21 cellular contexts compared by ENCODE assay signal in the genomic region with DNA sequence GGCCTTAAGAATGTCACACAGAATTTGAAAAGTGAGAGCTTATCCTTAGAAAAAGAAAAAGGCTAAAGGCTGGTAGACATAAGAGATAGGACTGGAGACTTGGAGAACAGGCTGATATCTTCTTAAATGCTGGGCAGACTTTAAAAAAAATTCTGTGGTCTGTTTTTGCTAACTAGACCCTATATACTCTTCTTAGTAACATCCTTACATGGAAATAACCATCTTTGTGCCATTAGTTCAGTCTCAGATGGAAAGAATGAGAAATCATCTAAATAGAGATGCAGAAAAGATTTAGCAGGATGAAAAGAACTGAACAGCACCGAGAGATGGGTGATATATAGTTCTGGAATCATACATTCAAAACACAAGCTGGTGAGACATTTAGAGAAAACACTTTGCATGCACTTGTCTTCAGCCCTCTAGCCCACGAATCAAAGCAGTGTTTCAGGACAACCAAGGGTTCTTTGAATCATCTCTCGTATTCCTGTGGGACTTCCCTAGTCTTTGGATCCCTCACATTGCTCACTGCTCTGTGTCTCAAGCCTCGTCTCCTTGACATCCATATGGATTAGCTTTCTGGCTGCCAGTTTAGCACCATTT.
DNase-seq lines count a peak whose midpoint lies in the region; ATAC-seq, FAIRE-seq and TF ChIP-seq lines count a peak whose summit lies in the region.
"Had no signal": no experiment of that assay in that cellular context is flagged by ENCODE, and none has a peak within 500 bp of the region (broad histone marks: within the 10 kb centered on the region; RNA-seq: fewer than 3 reads in every experiment).

No MANE protein-coding gene starts in this region.

- TF ChIP-seq RAD21 in A549 (conservative IDR thresholded peaks at IDR 0.05 in 1 of 2, IDR thresholded peaks at IDR 0.05 in 1 of 2): no peak

- H3K4me3 ChIP-seq in A549: no peak overlapping the region
- H3K4me3 ChIP-seq: BLaER1 had no signal

- POLR2A ChIA-PET in activated CD8-positive, alpha-beta T cell treated with anti-CD3 and anti-CD28 coated beads for 36 hours (lab: Charles Lee): interaction anchor here (0.6 to 0.8 kb wide), 3 partner anchors 12 to 162 kb away, joined by 3 read pairs; no protein-coding TSS in a partner anchor
- POLR2A ChIA-PET in activated CD8-positive, alpha-beta T cell treated with anti-CD3 and anti-CD28 coated beads, Interleukin-2, amount 10 ng/mL, durations not matched to agents 7 days and 5 days (lab: Charles Lee): no interaction called here
- POLR2A ChIA-PET in A549 (lab: Yijun Ruan, JAX): no interaction called here
- POLR2A ChIA-PET in activated CD4-positive, alpha-beta memory T cell treated with anti-CD3 and anti-CD28 coated beads for 36 hours (lab: Charles Lee): interaction anchor here (1.1 to 1.3 kb wide), 2 partner anchors 15 to 19 kb away, joined by 3 to 5 read pairs; no protein-coding TSS in a partner anchor

- H3K4me2 ChIP-seq in A549: no peak overlapping the region
- H3K4me2 ChIP-seq: BLaER1, KMS-11 had no signal

- peaks cover 60% of the 10 kb centered on the region for H3K4me1 Mint-ChIP-seq in activated CD8-positive, alpha-beta T cell treated with anti-CD3 and anti-CD28 coated beads for 36 hours (ENCODE audit: low read depth)
- peaks cover 4% of the 10 kb centered on the region for H3K4me1 Mint-ChIP-seq in activated CD8-positive, alpha-beta T cell treated with anti-CD3 and anti-CD28 coated beads, Interleukin-2, amount 10 ng/mL, durations not matched to agents 7 days and 5 days (ENCODE audit: low read depth)
- H3K4me1 Mint-ChIP-seq in activated CD4-positive, alpha-beta memory T cell treated with anti-CD3 and anti-CD28 coated beads for 36 hours (ENCODE audit: low read depth): peaks cover 52% of the 10 kb centered on the region
- H3K4me1 Mint-ChIP-seq in activated naive CD8-positive, alpha-beta T cell treated with anti-CD3 and anti-CD28 coated beads for 36 hours: peaks cover 39% of the 10 kb centered on the region

- no peak for TF ChIP-seq POLR2A in A549 (IDR thresholded peaks at IDR 0.05; ENCODE audit: low read length)

- peak overlapping the region; percentile 96 for H3K27ac Mint-ChIP-seq in activated CD8-positive, alpha-beta T cell treated with anti-CD3 and anti-CD28 coated beads for 36 hours
- no peak overlapping the region for H3K27ac Mint-ChIP-seq in activated CD8-positive, alpha-beta T cell treated with anti-CD3 and anti-CD28 coated beads, Interleukin-2, amount 10 ng/mL, durations not matched to agents 7 days and 5 days
- peak overlapping the region; percentile 95 for H3K27ac Mint-ChIP-seq in activated CD4-positive, alpha-beta memory T cell treated with anti-CD3 and anti-CD28 coated beads for 36 hours
- peak overlapping the region; percentile 95 for H3K27ac Mint-ChIP-seq in activated naive CD8-positive, alpha-beta T cell treated with anti-CD3 and anti-CD28 coated beads for 36 hours
- H3K27ac Mint-ChIP-seq: HFFc6 had no signal

- H3K4me1 ChIP-seq in A549: no peaks in the 10 kb centered on the region
- H3K4me1 ChIP-seq: BLaER1 had no signal

- H3K4me3 Mint-ChIP-seq in activated CD8-positive, alpha-beta T cell treated with anti-CD3 and anti-CD28 coated beads for 36 hours: peak overlapping the region; percentile 5
- H3K4me3 Mint-ChIP-seq in activated CD8-positive, alpha-beta T cell treated with anti-CD3 and anti-CD28 coated beads, Interleukin-2, amount 10 ng/mL, durations not matched to agents 7 days and 5 days: no peak overlapping the region
- H3K4me3 Mint-ChIP-seq in activated CD4-positive, alpha-beta memory T cell treated with anti-CD3 and anti-CD28 coated beads for 36 hours: peak overlapping the region; percentile 41
- H3K4me3 Mint-ChIP-seq in activated naive CD8-positive, alpha-beta T cell treated with anti-CD3 and anti-CD28 coated beads for 36 hours: no peak overlapping the region
- H3K4me3 Mint-ChIP-seq: CD4-positive, alpha-beta memory T cell; HFFc6 had no signal

- 22% methylated on average over 4 of the region's 4 CpGs for WGBS in A549 (ENCODE audit: missing lambda C conversion rate)

- CTCF ChIA-PET in activated CD8-positive, alpha-beta T cell treated with anti-CD3 and anti-CD28 coated beads for 36 hours (lab: Charles Lee): no interaction called here
- CTCF ChIA-PET in activated CD8-positive, alpha-beta T cell treated with anti-CD3 and anti-CD28 coated beads, Interleukin-2, amount 10 ng/mL, durations not matched to agents 7 days and 5 days (lab: Charles Lee): no interaction called here
- CTCF ChIA-PET in A549 (lab: Yijun Ruan, JAX): no interaction called here
- CTCF ChIA-PET in activated CD4-positive, alpha-beta memory T cell treated with anti-CD3 and anti-CD28 coated beads for 36 hours (lab: Charles Lee): no interaction called here

- peak; percentile 23 for DNase-seq in activated CD8-positive, alpha-beta T cell treated with anti-CD3 and anti-CD28 coated beads for 36 hours
- DNase-seq in activated CD8-positive, alpha-beta T cell treated with anti-CD3 and anti-CD28 coated beads, Interleukin-2, amount 10 ng/mL, durations not matched to agents 7 days and 5 days: no peak
- DNase-seq in A549 (ENCODE audit: low read depth in 1 of 2, low spot score in 1 of 2) (no peak), urothelium cell line (ENCODE audit: low spot score) (no peak), cortex of kidney (lab: John Stamatoyannopoulos, UW) (no peak), globus pallidus (ENCODE audit: low spot score) (no peak)
- peak; percentile 43 for DNase-seq in activated CD4-positive, alpha-beta memory T cell treated with anti-CD3 and anti-CD28 coated beads for 36 hours
- peak; percentile 13 for DNase-seq in activated naive CD8-positive, alpha-beta T cell treated with anti-CD3 and anti-CD28 coated beads for 36 hours
- DNase-seq: CD4-positive, alpha-beta memory T cell; DMS153; GF-D8; H7; HFFc6; NCI-H1417; NCI-H187; NCI-H2227 treated with DMSO at 0.1 percent for 48 hours; NCI-H524; NCI-H82 had no signal

- 0 out of 3 replicates have a peak, but pooled peaks cover 5% of the 10 kb centered on the region for H3K9me3 ChIP-seq in A549

- peaks cover 22% of the 10 kb centered on the region for H3K9me3 Mint-ChIP-seq in activated CD8-positive, alpha-beta T cell treated with anti-CD3 and anti-CD28 coated beads for 36 hours
- peaks cover 8% of the 10 kb centered on the region for H3K9me3 Mint-ChIP-seq in activated CD8-positive, alpha-beta T cell treated with anti-CD3 and anti-CD28 coated beads, Interleukin-2, amount 10 ng/mL, durations not matched to agents 7 days and 5 days (ENCODE audit: insufficient read depth)
- H3K9me3 Mint-ChIP-seq in activated CD4-positive, alpha-beta memory T cell treated with anti-CD3 and anti-CD28 coated beads for 36 hours: peaks cover 14% of the 10 kb centered on the region
- H3K9me3 Mint-ChIP-seq in activated naive CD8-positive, alpha-beta T cell treated with anti-CD3 and anti-CD28 coated beads for 36 hours: peaks cover 31% of the 10 kb centered on the region
- H3K9me3 Mint-ChIP-seq: HFFc6 had no signal

- no peak overlapping the region for H3K27ac ChIP-seq in A549
- H3K27ac ChIP-seq: BLaER1, HL-60, KMS-11 had no signal

- intact Hi-C loops in activated CD8-positive, alpha-beta T cell treated with anti-CD3 and anti-CD28 coated beads for 36 hours (cut with micrococcal nuclease): no loop called here
- intact Hi-C loops in activated CD4-positive, alpha-beta memory T cell treated with anti-CD3 and anti-CD28 coated beads for 36 hours (cut with micrococcal nuclease): loop anchor here (1.0 to 10.0 kb wide), 5 partner anchors 16 to 1379 kb away; a partner anchor contains a TSS

- TF ChIP-seq EP300 in A549 (IDR thresholded peaks at IDR 0.05): no peak

- FAIRE-seq in A549 (lab: Jason Lieb, UNC) (peak; percentile 23), urothelium cell line (lab: Jason Lieb, UNC) (no peak)

- peaks cover 75% of the 10 kb centered on the region for H3K36me3 Mint-ChIP-seq in activated CD8-positive, alpha-beta T cell treated with anti-CD3 and anti-CD28 coated beads for 36 hours (ENCODE audit: low read depth)
- peaks cover 47% of the 10 kb centered on the region for H3K36me3 Mint-ChIP-seq in activated CD8-positive, alpha-beta T cell treated with anti-CD3 and anti-CD28 coated beads, Interleukin-2, amount 10 ng/mL, durations not matched to agents 7 days and 5 days (ENCODE audit: low read depth)
- peaks cover 54% of the 10 kb centered on the region for H3K36me3 Mint-ChIP-seq in activated CD4-positive, alpha-beta memory T cell treated with anti-CD3 and anti-CD28 coated beads for 36 hours
- H3K36me3 Mint-ChIP-seq in activated naive CD8-positive, alpha-beta T cell treated with anti-CD3 and anti-CD28 coated beads for 36 hours: peaks cover 86% of the 10 kb centered on the region

- TF ChIP-seq CTCF in activated CD8-positive, alpha-beta T cell treated with anti-CD3 and anti-CD28 coated beads for 36 hours (IDR thresholded peaks at IDR 0.05): no peak
- TF ChIP-seq CTCF in A549 (IDR thresholded peaks at IDR 0.05): no peak

- peak; percentile 86 for ATAC-seq in activated CD8-positive, alpha-beta T cell treated with anti-CD3 and anti-CD28 coated beads for 36 hours
- no peak for ATAC-seq in activated CD8-positive, alpha-beta T cell treated with anti-CD3 and anti-CD28 coated beads, Interleukin-2, amount 10 ng/mL, durations not matched to agents 7 days and 5 days
- no peak for ATAC-seq in A549

- H3K27me3 Mint-ChIP-seq in activated CD8-positive, alpha-beta T cell treated with anti-CD3 and anti-CD28 coated beads for 36 hours: no peaks in the 10 kb centered on the region
- no peaks in the 10 kb centered on the region for H3K27me3 Mint-ChIP-seq in activated CD8-positive, alpha-beta T cell treated with anti-CD3 and anti-CD28 coated beads, Interleukin-2, amount 10 ng/mL, durations not matched to agents 7 days and 5 days (ENCODE audit: low read depth)
- no peaks in the 10 kb centered on the region for H3K27me3 Mint-ChIP-seq in activated CD4-positive, alpha-beta memory T cell treated with anti-CD3 and anti-CD28 coated beads for 36 hours
- H3K27me3 Mint-ChIP-seq in activated naive CD8-positive, alpha-beta T cell treated with anti-CD3 and anti-CD28 coated beads for 36 hours: no peaks in the 10 kb centered on the region
- H3K27me3 Mint-ChIP-seq: CD4-positive, alpha-beta memory T cell had no signal

TF ChIP-seq in A549, 52 proteins besides CTCF, POLR2A, EP300 and RAD21:
- no peak for TF ChIP-seq HOXB5 (CRISPR knock-in tag; IDR thresholded peaks at IDR 0.05)
- TF ChIP-seq EHF (CRISPR knock-in tag; IDR thresholded peaks at IDR 0.05): no peak
- no peak for TF ChIP-seq TFCP2L1 (CRISPR knock-in tag; IDR thresholded peaks at IDR 0.05)
- no peak for TF ChIP-seq ZNF302 (CRISPR knock-in tag; IDR thresholded peaks at IDR 0.05)
- no peak for TF ChIP-seq SMC3 (IDR thresholded peaks at IDR 0.05)

Comparison
In these comparisons a context has a peak if more than half of its experiments do, and no peak if none do; other contexts are left out.
1. DNase-seq: peak in activated CD8-positive, alpha-beta T cell treated with anti-CD3 and anti-CD28 coated beads for 36 hours (single experiment), activated CD4-positive, alpha-beta memory T cell treated with anti-CD3 and anti-CD28 coated beads for 36 hours (single experiment) and activated naive CD8-positive, alpha-beta T cell treated with anti-CD3 and anti-CD28 coated beads for 36 hours (single experiment); none in activated CD8-positive, alpha-beta T cell treated with anti-CD3 and anti-CD28 coated beads, Interleukin-2, amount 10 ng/mL, durations not matched to agents 7 days and 5 days (single experiment), A549 (0 of 2), urothelium cell line (single experiment), cortex of kidney (single experiment) and globus pallidus (single experiment).
2. H3K4me3 Mint-ChIP-seq: peak in activated CD8-positive, alpha-beta T cell treated with anti-CD3 and anti-CD28 coated beads for 36 hours (single experiment) and activated CD4-positive, alpha-beta memory T cell treated with anti-CD3 and anti-CD28 coated beads for 36 hours (single experiment); none in activated CD8-positive, alpha-beta T cell treated with anti-CD3 and anti-CD28 coated beads, Interleukin-2, amount 10 ng/mL, durations not matched to agents 7 days and 5 days (single experiment) and activated naive CD8-positive, alpha-beta T cell treated with anti-CD3 and anti-CD28 coated beads for 36 hours (single experiment).
3. POLR2A ChIA-PET loops: an anchor here in activated CD8-positive, alpha-beta T cell treated with anti-CD3 and anti-CD28 coated beads for 36 hours (0.6 to 0.8 kb wide) and activated CD4-positive, alpha-beta memory T cell treated with anti-CD3 and anti-CD28 coated beads for 36 hours (1.1 to 1.3 kb wide); none called in activated CD8-positive, alpha-beta T cell treated with anti-CD3 and anti-CD28 coated beads, Interleukin-2, amount 10 ng/mL, durations not matched to agents 7 days and 5 days and A549.